In the genomic region with DNA sequence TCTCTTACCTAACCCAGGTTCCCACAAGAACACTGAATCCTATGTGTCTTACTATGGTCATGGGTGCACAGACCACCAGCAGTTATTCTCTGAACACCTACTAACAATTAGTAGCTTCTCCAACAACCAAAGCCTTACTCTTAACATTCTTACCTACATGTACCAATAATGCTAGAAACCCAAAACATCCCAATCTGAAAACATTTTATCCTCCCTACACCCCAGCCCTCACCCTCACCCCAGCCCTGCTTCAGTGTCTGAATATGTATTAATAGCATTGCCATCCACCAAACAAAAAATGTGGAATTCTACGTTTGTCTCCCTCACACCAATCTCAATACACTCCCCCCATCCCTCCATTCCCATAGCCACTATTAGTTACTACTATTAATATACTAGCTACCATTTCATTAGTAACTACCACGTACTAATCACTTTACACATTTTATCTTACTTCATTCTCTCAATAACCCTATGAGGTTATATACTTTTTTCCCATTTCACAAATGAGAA, we compare ENCODE assay signal across 1 cellular context.
A peak's percentile ranks its signal among the peaks of the same experiment; 100 is the strongest.
TF ChIP-seq lines count a peak whose summit lies in the region.

No MANE protein-coding gene starts in this region.

TF ChIP-seq in K562, 482 proteins besides CTCF, POLR2A, EP300 and RAD21:
- TF ChIP-seq, protein P1, sequence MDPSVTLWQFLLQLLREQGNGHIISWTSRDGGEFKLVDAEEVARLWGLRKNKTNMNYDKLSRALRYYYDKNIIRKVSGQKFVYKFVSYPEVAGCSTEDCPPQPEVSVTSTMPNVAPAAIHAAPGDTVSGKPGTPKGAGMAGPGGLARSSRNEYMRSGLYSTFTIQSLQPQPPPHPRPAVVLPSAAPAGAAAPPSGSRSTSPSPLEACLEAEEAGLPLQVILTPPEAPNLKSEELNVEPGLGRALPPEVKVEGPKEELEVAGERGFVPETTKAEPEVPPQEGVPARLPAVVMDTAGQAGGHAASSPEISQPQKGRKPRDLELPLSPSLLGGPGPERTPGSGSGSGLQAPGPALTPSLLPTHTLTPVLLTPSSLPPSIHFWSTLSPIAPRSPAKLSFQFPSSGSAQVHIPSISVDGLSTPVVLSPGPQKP (CRISPR knock-in tag; IDR thresholded peaks at IDR 0.05): no peak
- TF ChIP-seq, protein P2, sequence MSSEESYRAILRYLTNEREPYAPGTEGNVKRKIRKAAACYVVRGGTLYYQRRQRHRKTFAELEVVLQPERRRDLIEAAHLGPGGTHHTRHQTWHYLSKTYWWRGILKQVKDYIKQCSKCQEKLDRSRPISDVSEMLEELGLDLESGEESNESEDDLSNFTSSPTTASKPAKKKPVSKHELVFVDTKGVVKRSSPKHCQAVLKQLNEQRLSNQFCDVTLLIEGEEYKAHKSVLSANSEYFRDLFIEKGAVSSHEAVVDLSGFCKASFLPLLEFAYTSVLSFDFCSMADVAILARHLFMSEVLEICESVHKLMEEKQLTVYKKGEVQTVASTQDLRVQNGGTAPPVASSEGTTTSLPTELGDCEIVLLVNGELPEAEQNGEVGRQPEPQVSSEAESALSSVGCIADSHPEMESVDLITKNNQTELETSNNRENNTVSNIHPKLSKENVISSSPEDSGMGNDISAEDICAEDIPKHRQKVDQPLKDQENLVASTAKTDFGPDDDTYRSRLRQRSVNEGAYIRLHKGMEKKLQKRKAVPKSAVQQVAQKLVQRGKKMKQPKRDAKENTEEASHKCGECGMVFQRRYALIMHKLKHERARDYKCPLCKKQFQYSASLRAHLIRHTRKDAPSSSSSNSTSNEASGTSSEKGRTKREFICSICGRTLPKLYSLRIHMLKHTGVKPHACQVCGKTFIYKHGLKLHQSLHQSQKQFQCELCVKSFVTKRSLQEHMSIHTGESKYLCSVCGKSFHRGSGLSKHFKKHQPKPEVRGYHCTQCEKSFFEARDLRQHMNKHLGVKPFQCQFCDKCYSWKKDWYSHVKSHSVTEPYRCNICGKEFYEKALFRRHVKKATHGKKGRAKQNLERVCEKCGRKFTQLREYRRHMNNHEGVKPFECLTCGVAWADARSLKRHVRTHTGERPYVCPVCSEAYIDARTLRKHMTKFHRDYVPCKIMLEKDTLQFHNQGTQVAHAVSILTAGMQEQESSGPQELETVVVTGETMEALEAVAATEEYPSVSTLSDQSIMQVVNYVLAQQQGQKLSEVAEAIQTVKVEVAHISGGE (CRISPR knock-in tag; IDR thresholded peaks at IDR 0.05): no peak
- TF ChIP-seq ARID1B (IDR thresholded peaks at IDR 0.05): peak; percentile 6; the same call in 1 of the 2 replicates
- TF ChIP-seq ZNF699 (CRISPR knock-in tag; IDR thresholded peaks at IDR 0.05; ENCODE audit: insufficient replicate concordance): no peak
- no peak for TF ChIP-seq ZBTB17 (CRISPR knock-in tag; IDR thresholded peaks at IDR 0.05)
- TF ChIP-seq, protein P3, sequence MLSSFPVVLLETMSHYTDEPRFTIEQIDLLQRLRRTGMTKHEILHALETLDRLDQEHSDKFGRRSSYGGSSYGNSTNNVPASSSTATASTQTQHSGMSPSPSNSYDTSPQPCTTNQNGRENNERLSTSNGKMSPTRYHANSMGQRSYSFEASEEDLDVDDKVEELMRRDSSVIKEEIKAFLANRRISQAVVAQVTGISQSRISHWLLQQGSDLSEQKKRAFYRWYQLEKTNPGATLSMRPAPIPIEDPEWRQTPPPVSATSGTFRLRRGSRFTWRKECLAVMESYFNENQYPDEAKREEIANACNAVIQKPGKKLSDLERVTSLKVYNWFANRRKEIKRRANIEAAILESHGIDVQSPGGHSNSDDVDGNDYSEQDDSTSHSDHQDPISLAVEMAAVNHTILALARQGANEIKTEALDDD (IDR thresholded peaks at IDR 0.05): no peak
- TF ChIP-seq, protein P4, sequence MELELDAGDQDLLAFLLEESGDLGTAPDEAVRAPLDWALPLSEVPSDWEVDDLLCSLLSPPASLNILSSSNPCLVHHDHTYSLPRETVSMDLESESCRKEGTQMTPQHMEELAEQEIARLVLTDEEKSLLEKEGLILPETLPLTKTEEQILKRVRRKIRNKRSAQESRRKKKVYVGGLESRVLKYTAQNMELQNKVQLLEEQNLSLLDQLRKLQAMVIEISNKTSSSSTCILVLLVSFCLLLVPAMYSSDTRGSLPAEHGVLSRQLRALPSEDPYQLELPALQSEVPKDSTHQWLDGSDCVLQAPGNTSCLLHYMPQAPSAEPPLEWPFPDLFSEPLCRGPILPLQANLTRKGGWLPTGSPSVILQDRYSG (tag; conservative IDR thresholded peaks at IDR 0.05; ENCODE audit: low read depth): no peak
- TF ChIP-seq ZFP36 (IDR thresholded peaks at IDR 0.05; ENCODE audit: low read depth, low read length, partially characterized antibody): peak; percentile 27
- TF ChIP-seq CTBP1 (IDR thresholded peaks at IDR 0.05; ENCODE audit: borderline replicate concordance): no peak
- TF ChIP-seq HNRNPL (IDR thresholded peaks at IDR 0.05; ENCODE audit: low read depth, low read length): no peak
- TF ChIP-seq, protein P5, sequence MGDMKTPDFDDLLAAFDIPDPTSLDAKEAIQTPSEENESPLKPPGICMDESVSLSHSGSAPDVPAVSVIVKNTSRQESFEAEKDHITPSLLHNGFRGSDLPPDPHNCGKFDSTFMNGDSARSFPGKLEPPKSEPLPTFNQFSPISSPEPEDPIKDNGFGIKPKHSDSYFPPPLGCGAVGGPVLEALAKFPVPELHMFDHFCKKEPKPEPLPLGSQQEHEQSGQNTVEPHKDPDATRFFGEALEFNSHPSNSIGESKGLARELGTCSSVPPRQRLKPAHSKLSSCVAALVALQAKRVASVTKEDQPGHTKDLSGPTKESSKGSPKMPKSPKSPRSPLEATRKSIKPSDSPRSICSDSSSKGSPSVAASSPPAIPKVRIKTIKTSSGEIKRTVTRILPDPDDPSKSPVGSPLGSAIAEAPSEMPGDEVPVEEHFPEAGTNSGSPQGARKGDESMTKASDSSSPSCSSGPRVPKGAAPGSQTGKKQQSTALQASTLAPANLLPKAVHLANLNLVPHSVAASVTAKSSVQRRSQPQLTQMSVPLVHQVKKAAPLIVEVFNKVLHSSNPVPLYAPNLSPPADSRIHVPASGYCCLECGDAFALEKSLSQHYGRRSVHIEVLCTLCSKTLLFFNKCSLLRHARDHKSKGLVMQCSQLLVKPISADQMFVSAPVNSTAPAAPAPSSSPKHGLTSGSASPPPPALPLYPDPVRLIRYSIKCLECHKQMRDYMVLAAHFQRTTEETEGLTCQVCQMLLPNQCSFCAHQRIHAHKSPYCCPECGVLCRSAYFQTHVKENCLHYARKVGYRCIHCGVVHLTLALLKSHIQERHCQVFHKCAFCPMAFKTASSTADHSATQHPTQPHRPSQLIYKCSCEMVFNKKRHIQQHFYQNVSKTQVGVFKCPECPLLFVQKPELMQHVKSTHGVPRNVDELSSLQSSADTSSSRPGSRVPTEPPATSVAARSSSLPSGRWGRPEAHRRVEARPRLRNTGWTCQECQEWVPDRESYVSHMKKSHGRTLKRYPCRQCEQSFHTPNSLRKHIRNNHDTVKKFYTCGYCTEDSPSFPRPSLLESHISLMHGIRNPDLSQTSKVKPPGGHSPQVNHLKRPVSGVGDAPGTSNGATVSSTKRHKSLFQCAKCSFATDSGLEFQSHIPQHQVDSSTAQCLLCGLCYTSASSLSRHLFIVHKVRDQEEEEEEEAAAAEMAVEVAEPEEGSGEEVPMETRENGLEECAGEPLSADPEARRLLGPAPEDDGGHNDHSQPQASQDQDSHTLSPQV (IDR thresholded peaks at IDR 0.05): no peak
- peak; percentile 55 for TF ChIP-seq DACH1 (IDR thresholded peaks at IDR 0.05; ENCODE audit: partially characterized antibody)
